In the genomic region with DNA sequence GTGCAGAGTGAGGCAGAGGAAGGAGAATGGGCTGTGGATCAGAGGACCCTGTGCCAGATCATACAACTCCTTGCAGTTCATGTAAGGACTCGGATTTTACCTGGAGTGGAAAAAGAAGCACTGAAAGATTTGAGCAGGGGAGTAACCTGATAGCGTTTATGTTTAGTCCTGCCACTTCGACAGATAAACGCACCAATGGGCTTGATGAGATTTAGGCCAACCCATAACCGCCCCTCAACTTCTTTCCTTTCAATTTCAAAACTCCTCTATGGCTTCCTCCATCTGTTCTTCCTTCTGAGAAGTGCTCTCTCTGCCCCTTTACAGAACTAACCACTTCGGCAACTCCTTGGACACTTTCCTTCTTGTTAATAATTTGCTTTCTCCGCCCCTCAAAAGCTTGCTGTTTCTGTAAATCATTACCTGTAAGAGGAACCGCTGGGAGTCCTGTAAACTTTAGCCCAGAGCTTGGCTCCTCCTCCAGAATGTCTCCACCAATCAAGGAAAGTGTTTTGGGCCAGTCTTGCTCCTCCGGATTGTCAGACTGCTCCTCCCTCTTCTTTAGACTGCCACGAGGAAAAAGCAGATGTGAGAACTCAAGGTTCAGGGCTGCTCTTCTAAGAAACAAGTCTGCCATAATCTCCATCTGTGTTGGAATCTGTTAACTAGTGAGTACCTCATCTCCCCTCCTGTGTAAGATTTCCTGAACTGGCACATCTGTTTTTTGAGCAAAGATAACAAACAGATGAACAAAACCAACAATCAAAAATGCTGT, we compare ENCODE assay signal across 1 cellular context.
A peak's percentile ranks its signal among the peaks of the same experiment; 100 is the strongest.
TF ChIP-seq lines count a peak whose summit lies in the region.

A gene with protein sequence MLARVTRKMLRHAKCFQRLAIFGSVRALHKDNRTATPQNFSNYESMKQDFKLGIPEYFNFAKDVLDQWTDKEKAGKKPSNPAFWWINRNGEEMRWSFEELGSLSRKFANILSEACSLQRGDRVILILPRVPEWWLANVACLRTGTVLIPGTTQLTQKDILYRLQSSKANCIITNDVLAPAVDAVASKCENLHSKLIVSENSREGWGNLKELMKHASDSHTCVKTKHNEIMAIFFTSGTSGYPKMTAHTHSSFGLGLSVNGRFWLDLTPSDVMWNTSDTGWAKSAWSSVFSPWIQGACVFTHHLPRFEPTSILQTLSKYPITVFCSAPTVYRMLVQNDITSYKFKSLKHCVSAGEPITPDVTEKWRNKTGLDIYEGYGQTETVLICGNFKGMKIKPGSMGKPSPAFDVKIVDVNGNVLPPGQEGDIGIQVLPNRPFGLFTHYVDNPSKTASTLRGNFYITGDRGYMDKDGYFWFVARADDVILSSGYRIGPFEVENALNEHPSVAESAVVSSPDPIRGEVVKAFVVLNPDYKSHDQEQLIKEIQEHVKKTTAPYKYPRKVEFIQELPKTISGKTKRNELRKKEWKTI (plus strand): TSS at position 554 of the 772 bp plus-strand sequence. CDS start 6,021 bp downstream, outside the sequence.

TF ChIP-seq in HepG2, 621 proteins besides CTCF, POLR2A, EP300 and RAD21 (continues in another document):
- TF ChIP-seq, protein P1, sequence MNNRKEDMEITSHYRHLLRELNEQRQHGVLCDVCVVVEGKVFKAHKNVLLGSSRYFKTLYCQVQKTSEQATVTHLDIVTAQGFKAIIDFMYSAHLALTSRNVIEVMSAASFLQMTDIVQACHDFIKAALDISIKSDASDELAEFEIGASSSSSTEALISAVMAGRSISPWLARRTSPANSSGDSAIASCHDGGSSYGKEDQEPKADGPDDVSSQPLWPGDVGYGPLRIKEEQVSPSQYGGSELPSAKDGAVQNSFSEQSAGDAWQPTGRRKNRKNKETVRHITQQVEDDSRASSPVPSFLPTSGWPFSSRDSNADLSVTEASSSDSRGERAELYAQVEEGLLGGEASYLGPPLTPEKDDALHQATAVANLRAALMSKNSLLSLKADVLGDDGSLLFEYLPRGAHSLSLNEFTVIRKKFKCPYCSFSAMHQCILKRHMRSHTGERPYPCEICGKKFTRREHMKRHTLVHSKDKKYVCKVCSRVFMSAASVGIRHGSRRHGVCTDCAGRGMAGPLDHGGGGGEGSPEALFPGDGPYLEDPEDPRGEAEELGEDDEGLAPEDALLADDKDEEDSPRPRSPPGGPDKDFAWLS (CRISPR knock-in tag; IDR thresholded peaks at IDR 0.05; ENCODE audit: borderline replicate concordance): no peak
- peak; percentile 60 for TF ChIP-seq NFYC (CRISPR knock-in tag; IDR thresholded peaks at IDR 0.05)
- TF ChIP-seq, protein P2, sequence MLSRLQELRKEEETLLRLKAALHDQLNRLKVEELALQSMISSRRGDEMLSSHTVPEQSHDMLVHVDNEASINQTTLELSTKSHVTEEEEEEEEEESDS (CRISPR knock-in tag; IDR thresholded peaks at IDR 0.05; ENCODE audit: borderline replicate concordance): no peak
- TF ChIP-seq ZNF343 (CRISPR knock-in tag; IDR thresholded peaks at IDR 0.05): no peak
- TF ChIP-seq POLR2AphosphoS5 (IDR thresholded peaks at IDR 0.05; ENCODE audit: low read depth, low read length): peak; percentile 84
- TF ChIP-seq, protein P3, sequence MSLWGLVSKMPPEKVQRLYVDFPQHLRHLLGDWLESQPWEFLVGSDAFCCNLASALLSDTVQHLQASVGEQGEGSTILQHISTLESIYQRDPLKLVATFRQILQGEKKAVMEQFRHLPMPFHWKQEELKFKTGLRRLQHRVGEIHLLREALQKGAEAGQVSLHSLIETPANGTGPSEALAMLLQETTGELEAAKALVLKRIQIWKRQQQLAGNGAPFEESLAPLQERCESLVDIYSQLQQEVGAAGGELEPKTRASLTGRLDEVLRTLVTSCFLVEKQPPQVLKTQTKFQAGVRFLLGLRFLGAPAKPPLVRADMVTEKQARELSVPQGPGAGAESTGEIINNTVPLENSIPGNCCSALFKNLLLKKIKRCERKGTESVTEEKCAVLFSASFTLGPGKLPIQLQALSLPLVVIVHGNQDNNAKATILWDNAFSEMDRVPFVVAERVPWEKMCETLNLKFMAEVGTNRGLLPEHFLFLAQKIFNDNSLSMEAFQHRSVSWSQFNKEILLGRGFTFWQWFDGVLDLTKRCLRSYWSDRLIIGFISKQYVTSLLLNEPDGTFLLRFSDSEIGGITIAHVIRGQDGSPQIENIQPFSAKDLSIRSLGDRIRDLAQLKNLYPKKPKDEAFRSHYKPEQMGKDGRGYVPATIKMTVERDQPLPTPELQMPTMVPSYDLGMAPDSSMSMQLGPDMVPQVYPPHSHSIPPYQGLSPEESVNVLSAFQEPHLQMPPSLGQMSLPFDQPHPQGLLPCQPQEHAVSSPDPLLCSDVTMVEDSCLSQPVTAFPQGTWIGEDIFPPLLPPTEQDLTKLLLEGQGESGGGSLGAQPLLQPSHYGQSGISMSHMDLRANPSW (CRISPR knock-in tag; IDR thresholded peaks at IDR 0.05; ENCODE audit: borderline replicate concordance): 0 out of 2 replicates have a peak, but pooled peaks have one; percentile 42
- TF ChIP-seq, protein P4, sequence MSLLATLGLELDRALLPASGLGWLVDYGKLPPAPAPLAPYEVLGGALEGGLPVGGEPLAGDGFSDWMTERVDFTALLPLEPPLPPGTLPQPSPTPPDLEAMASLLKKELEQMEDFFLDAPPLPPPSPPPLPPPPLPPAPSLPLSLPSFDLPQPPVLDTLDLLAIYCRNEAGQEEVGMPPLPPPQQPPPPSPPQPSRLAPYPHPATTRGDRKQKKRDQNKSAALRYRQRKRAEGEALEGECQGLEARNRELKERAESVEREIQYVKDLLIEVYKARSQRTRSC (CRISPR knock-in tag; IDR thresholded peaks at IDR 0.05; ENCODE audit: low read depth): no peak
- TF ChIP-seq SRF (IDR thresholded peaks at IDR 0.05; ENCODE audit: low read depth, low read length): 0 out of 2 replicates have a peak, but pooled peaks have one; percentile 3
- TF ChIP-seq PITX1 (CRISPR knock-in tag; IDR thresholded peaks at IDR 0.05): peak; percentile 68
- 0 out of 2 replicates have a peak, but pooled peaks have one; percentile 24 for TF ChIP-seq DNMT3B (CRISPR knock-in tag; conservative IDR thresholded peaks at IDR 0.05)
- TF ChIP-seq, protein P5, sequence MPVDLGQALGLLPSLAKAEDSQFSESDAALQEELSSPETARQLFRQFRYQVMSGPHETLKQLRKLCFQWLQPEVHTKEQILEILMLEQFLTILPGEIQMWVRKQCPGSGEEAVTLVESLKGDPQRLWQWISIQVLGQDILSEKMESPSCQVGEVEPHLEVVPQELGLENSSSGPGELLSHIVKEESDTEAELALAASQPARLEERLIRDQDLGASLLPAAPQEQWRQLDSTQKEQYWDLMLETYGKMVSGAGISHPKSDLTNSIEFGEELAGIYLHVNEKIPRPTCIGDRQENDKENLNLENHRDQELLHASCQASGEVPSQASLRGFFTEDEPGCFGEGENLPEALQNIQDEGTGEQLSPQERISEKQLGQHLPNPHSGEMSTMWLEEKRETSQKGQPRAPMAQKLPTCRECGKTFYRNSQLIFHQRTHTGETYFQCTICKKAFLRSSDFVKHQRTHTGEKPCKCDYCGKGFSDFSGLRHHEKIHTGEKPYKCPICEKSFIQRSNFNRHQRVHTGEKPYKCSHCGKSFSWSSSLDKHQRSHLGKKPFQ (CRISPR knock-in tag; IDR thresholded peaks at IDR 0.05; ENCODE audit: insufficient replicate concordance): no peak
- TF ChIP-seq, protein P6, sequence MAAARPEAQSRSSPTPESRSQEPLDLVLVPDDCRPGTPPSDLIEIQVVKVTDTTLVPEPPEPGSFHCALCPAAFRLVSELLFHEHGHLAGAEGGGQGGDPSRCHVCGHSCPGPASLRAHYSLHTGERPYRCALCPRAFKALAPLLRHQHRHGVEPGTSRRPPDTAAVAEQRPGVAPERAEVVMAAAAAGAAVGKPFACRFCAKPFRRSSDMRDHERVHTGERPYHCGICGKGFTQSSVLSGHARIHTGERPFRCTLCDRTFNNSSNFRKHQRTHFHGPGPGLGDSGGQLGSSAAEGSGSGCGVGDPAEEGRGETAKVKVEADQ (CRISPR knock-in tag; IDR thresholded peaks at IDR 0.05; ENCODE audit: borderline replicate concordance): no peak
- TF ChIP-seq HNF4A (CRISPR knock-in tag; IDR thresholded peaks at IDR 0.05): peak; percentile 23; the same call in 1 of the 2 replicates
- no peak for TF ChIP-seq KMT2A (CRISPR knock-in tag; IDR thresholded peaks at IDR 0.05)
- TF ChIP-seq, protein P7, sequence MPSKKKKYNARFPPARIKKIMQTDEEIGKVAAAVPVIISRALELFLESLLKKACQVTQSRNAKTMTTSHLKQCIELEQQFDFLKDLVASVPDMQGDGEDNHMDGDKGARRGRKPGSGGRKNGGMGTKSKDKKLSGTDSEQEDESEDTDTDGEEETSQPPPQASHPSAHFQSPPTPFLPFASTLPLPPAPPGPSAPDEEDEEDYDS (CRISPR knock-in tag; IDR thresholded peaks at IDR 0.05): peak; percentile 59; the same call in 1 of the 2 replicates
- TF ChIP-seq SMAD3 (CRISPR knock-in tag; IDR thresholded peaks at IDR 0.05): 0 out of 2 replicates have a peak, but pooled peaks have one; percentile 22
- TF ChIP-seq, protein P8, sequence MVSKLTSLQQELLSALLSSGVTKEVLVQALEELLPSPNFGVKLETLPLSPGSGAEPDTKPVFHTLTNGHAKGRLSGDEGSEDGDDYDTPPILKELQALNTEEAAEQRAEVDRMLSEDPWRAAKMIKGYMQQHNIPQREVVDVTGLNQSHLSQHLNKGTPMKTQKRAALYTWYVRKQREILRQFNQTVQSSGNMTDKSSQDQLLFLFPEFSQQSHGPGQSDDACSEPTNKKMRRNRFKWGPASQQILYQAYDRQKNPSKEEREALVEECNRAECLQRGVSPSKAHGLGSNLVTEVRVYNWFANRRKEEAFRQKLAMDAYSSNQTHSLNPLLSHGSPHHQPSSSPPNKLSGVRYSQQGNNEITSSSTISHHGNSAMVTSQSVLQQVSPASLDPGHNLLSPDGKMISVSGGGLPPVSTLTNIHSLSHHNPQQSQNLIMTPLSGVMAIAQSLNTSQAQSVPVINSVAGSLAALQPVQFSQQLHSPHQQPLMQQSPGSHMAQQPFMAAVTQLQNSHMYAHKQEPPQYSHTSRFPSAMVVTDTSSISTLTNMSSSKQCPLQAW (CRISPR knock-in tag; IDR thresholded peaks at IDR 0.05): peak; percentile 87
- no peak for TF ChIP-seq ZNF556 (CRISPR knock-in tag; IDR thresholded peaks at IDR 0.05; ENCODE audit: borderline replicate concordance)
- TF ChIP-seq ZSCAN20 (CRISPR knock-in tag; IDR thresholded peaks at IDR 0.05; ENCODE audit: borderline replicate concordance): no peak
- no peak for TF ChIP-seq SCMH1 (CRISPR knock-in tag; IDR thresholded peaks at IDR 0.05; ENCODE audit: borderline replicate concordance)
- TF ChIP-seq, protein P9, sequence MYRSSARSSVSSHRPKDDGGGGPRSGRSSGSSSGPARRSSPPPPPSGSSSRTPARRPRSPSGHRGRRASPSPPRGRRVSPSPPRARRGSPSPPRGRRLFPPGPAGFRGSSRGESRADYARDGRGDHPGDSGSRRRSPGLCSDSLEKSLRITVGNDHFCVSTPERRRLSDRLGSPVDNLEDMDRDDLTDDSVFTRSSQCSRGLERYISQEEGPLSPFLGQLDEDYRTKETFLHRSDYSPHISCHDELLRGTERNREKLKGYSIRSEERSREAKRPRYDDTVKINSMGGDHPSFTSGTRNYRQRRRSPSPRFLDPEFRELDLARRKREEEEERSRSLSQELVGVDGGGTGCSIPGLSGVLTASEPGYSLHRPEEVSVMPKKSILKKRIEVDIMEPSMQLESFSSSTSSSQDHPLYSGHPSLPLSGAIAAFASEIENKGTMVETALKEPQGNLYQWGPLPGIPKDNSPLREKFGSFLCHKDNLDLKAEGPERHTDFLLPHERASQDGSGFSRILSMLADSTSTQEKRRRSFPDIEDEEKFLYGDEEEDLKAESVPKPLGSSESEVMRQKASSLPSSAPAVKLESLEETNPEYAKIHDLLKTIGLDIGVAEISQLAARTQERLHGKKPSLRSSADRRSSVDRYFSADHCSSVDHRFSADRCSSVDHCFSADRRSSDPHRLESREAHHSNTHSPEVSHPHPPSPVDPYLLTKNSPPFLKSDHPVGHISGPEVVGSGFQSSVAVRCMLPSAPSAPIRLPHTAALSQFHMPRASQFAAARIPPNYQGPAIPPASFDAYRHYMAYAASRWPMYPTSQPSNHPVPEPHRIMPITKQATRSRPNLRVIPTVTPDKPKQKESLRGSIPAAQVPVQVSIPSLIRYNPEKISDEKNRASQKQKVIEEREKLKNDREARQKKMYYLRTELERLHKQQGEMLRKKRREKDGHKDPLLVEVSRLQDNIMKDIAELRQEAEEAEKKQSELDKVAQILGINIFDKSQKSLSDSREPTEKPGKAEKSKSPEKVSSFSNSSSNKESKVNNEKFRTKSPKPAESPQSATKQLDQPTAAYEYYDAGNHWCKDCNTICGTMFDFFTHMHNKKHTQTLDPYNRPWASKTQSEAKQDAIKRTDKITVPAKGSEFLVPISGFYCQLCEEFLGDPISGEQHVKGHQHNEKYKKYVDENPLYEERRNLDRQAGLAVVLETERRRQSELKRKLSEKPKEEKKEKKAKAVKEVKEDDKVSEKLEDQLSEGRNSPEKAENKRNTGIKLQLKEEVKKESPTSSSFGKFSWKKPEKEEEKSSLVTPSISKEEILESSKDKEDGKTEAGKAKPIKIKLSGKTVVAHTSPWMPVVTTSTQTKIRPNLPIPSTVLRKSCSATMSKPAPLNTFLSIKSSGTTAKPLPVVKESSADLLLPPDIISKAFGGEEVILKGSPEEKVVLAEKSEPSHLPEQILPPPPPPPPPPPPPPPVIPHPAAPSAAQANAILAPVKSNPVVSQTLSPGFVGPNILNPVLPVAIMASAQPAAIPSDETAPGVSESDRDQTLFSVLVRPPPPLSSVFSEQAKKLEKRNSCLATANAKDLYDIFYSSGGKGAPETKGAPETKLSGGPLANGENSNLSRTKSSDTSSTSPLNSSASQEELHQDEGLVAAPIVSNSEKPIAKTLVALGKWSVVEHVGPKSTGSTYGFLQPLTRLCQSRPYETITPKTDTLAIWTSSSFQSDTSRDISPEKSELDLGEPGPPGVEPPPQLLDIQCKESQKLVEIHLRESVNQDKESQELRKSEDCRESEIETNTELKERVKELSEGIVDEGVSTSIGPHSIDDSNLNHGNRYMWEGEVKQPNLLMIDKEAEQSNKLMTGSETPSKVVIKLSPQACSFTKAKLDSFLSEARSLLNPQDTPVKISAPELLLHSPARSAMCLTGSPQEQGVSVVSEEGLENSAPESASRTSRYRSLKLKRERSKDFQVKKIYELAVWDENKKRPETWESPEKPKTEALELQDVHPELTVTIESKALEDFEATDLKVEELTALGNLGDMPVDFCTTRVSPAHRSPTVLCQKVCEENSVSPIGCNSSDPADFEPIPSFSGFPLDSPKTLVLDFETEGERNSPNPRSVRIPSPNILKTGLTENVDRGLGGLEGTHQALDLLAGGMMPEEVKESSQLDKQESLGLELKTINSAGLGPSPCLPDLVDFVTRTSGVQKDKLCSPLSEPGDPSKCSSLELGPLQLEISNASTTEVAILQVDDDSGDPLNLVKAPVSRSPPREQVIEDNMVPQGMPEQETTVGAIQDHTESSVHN (CRISPR knock-in tag; IDR thresholded peaks at IDR 0.05): no peak
- no peak for TF ChIP-seq ZFAT (CRISPR knock-in tag; conservative IDR thresholded peaks at IDR 0.05)
- TF ChIP-seq SKI (IDR thresholded peaks at IDR 0.05; ENCODE audit: partially characterized antibody): no peak
- TF ChIP-seq ZNF879 (CRISPR knock-in tag; IDR thresholded peaks at IDR 0.05): no peak
- TF ChIP-seq EZH2 (conservative IDR thresholded peaks at IDR 0.05; ENCODE audit: low read depth, low read length): no peak
- TF ChIP-seq PCBP2 (optimal IDR thresholded peaks at IDR 0.05; ENCODE audit: low read depth, low read length, poor library complexity, severe bottlenecking): no peak
- peak; percentile 81 for TF ChIP-seq SP5 (CRISPR knock-in tag; IDR thresholded peaks at IDR 0.05; ENCODE audit: borderline replicate concordance, low read depth)
- TF ChIP-seq ZNF713 (CRISPR knock-in tag; IDR thresholded peaks at IDR 0.05): no peak
- TF ChIP-seq ZNF605 (CRISPR knock-in tag; IDR thresholded peaks at IDR 0.05): no peak
- no peak for TF ChIP-seq DNMT1 (CRISPR knock-in tag; IDR thresholded peaks at IDR 0.05)
